8 cellular contexts compared by ENCODE assay signal in genomic region chr16:726438-727290, GRCh38. TPM values are rescaled to one million over a fixed set of nuclear protein-coding genes. Genes with fewer than 3 reads are reported as not detected.
DNase-seq lines count a peak whose midpoint lies in the region; ATAC-seq, FAIRE-seq and TF ChIP-seq lines count a peak whose summit lies in the region.

TSS of gene CCDC78 (minus strand) at chr16:726443. CDS start at chr16:726367, 76 bp downstream.
A gene with protein sequence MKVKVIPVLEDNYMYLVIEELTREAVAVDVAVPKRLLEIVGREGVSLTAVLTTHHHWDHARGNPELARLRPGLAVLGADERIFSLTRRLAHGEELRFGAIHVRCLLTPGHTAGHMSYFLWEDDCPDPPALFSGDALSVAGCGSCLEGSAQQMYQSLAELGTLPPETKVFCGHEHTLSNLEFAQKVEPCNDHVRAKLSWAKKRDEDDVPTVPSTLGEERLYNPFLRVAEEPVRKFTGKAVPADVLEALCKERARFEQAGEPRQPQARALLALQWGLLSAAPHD (plus strand): TSS chr16:727106. CDS start chr16:727510, 404 bp downstream.

- H3K9me3 ChIP-seq in breast epithelium, result no peaks in the 10 kb centered on the region
- H3K9me3 ChIP-seq in kidney (ENCODE audit: control insufficient read depth in 1 of 2, low read length in 2 of 2), result no peaks in the 10 kb centered on the region

- H3K36me3 ChIP-seq in breast epithelium, result no peaks in the 10 kb centered on the region
- no peaks in the 10 kb centered on the region for H3K36me3 ChIP-seq in kidney (ENCODE audit: control insufficient read depth in 1 of 2, insufficient read depth in 2 of 2, low read length in 2 of 2)

- peak; percentile 53 for DNase-seq in DMS53 treated with DMSO at 0.1 percent for 48 hours (lab: John Stamatoyannopoulos, UW; ENCODE audit: unreplicated experiment)
- peak; percentile 46 for DNase-seq in HK-2 (ENCODE audit: unreplicated experiment)
- peak; percentile 55 for DNase-seq in T1000 (lab: John Stamatoyannopoulos, UW)
- no peak for DNase-seq in breast epithelium (ENCODE audit: low spot score in 2 of 2)
- peak; percentile 91 for DNase-seq in kidney
- DNase-seq in stimulated activated CD4-positive, alpha-beta T cell treated with anti-CD3 and anti-CD28 coated beads, Interleukin-1b, Interleukin-23, amount 100 ng/mL, for 24 hours (ENCODE audit: low read depth in 4 of 4, low spot score in 1 of 4), result peak in 3 of 4 experiments; percentile 42 to 56 (median 43)
- no peak for DNase-seq in HPDE6-E6E7 (ENCODE audit: extremely low spot score)

- peak within 1 kb of the TSS in 1 of 2 donors; percentile 40 for H3K27ac ChIP-seq in breast epithelium
- no peak within 1 kb of the TSS for H3K27ac ChIP-seq in kidney (ENCODE audit: low read depth in 2 of 2, low read length in 2 of 2)

- H3K4me1 ChIP-seq in breast epithelium (peaks cover 4 to 18% of the 10 kb centered on the region in 2 donors), kidney (ENCODE audit: control insufficient read depth in 1 of 2, insufficient read depth in 1 of 2, low read depth in 1 of 2, low read length in 2 of 2) (peaks cover 0 to 13% of the 10 kb centered on the region in 2 donors)

- peak within 1 kb of the TSS in 1 of 2 donors; percentile 19 for H3K9ac ChIP-seq in kidney (ENCODE audit: low read length in 2 of 2)

- TF ChIP-seq CTCF in breast epithelium (IDR thresholded peaks at IDR 0.05) (no peak), kidney (IDR thresholded peaks at IDR 0.05; ENCODE audit: borderline replicate concordance, extremely low read depth, insufficient read depth) (no peak)

- no peak for FAIRE-seq in kidney (lab: Jason Lieb, UNC)

- no peaks in the 10 kb centered on the region for H3K27me3 ChIP-seq in breast epithelium

- no peak for TF ChIP-seq POLR2A in breast epithelium (IDR thresholded peaks at IDR 0.05)

- no peak for ATAC-seq in HG02938 (IDR thresholded peaks at IDR 0.05; ENCODE audit: unreplicated experiment)

- H3K4me3 ChIP-seq in breast epithelium (peak within 1 kb of the TSS; percentile 40 to 77 (median 61)), kidney (ENCODE audit: low read length in 2 of 2) (peak within 1 kb of the TSS; percentile 29 to 43)

- intact Hi-C loops in breast epithelium (cut with DNase I; ENCODE audit: low total_unique reads) (no loop called here), kidney (cut with DNase I) (no loop called here)

RNA-seq across cellular contexts. Expression of gene CCDC78, which starts in this region (rescaled TPM):
- total RNA-seq in breast epithelium, result 1 to 10 TPM in 2 of 3 donors, under 1 TPM in 1; 0.48 to 2.9 (median 2.6) TPM
- total RNA-seq in kidney, result 2.6 TPM
- polyA plus RNA-seq in kidney (ENCODE audit: insufficient read depth, low read depth, low replicate concordance), result 1.3 TPM

RNA-seq across cellular contexts. Expression of the second gene that starts in this region (rescaled TPM):
- 1 to 10 TPM; 4.3 to 7.5 (median 5.1) TPM for total RNA-seq in breast epithelium
- total RNA-seq in kidney, result 7.5 TPM
- 18.0 TPM for polyA plus RNA-seq in kidney (ENCODE audit: insufficient read depth, low read depth, low replicate concordance)

Comparison
In these comparisons a context has a peak if more than half of its experiments do, and no peak if none do; other contexts are left out.
1. DNase-seq: peak in DMS53 treated with DMSO at 0.1 percent for 48 hours (single experiment), HK-2 (single experiment), T1000 (single experiment), kidney (single experiment) and stimulated activated CD4-positive, alpha-beta T cell treated with anti-CD3 and anti-CD28 coated beads, Interleukin-1b, Interleukin-23, amount 100 ng/mL, for 24 hours (3 of 4); none in breast epithelium (0 of 2) and HPDE6-E6E7 (single experiment).